ENCODE assay signal across 12 cellular contexts in the genomic region with DNA sequence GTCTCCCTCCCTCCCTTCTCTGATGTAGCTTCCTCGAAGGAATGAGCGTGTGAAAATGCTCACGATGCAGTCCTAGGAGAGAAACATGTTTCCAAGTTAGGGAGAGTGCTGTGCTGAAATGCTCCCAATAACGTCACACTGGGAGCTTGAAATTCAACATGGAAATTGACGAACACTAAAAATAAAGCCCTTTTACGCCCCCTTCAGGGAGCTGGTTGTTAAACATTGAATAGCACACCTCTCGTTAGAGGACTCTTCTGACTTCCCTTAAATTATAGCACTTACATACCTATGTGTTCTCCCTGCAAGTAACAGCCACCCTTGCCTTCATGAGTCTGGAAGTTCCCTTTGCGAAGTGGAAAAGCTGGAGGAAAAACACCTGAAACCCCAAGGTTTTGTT.
DNase-seq lines count a peak whose midpoint lies in the region; ATAC-seq and TF ChIP-seq lines count a peak whose summit lies in the region.
"Had no signal": no experiment of that assay in that cellular context is flagged by ENCODE, and none has a peak within 500 bp of the region (broad histone marks: within the 10 kb centered on the region; RNA-seq: fewer than 3 reads in every experiment).

No MANE protein-coding gene starts in this region.

- no peak overlapping the region for H3K4me3 ChIP-seq in Jurkat, Clone E6-1 (ENCODE audit: low read length)
- H3K4me3 ChIP-seq in WERI-Rb-1 (ENCODE audit: low read depth, low read length) = no peak overlapping the region

- H3K4me1 Mint-ChIP-seq in activated CD4-positive, alpha-beta T cell treated with anti-CD3 and anti-CD28 coated beads for 36 hours = no peaks in the 10 kb centered on the region
- H3K4me1 Mint-ChIP-seq: activated naive CD4-positive, alpha-beta T cell treated with anti-CD3 and anti-CD28 coated beads, Interleukin-2, amount 10 ng/mL, durations not matched to agents 7 days and 5 days had no signal

- 0 out of 2 replicates have a peak, but pooled peaks have one; percentile 27 for TF ChIP-seq CTCF in WERI-Rb-1 (IDR thresholded peaks at IDR 0.05; ENCODE audit: low read depth, low read length)

- no peak overlapping the region for H3K27ac ChIP-seq in WERI-Rb-1

- no peaks in the 10 kb centered on the region for H3K9me3 ChIP-seq in WERI-Rb-1 (ENCODE audit: severe bottlenecking)

- H3K9me3 Mint-ChIP-seq in activated CD4-positive, alpha-beta T cell treated with anti-CD3 and anti-CD28 coated beads for 36 hours (ENCODE audit: low read depth) = no peaks in the 10 kb centered on the region
- H3K9me3 Mint-ChIP-seq: natural killer cell treated with Interleukin-12 subunit alpha and Interleukin-12 subunit beta and Interleukin-15 and Interleukin-18, amount 100 ng/mL, for 72 hours had no signal

- H3K27me3 ChIP-seq in WERI-Rb-1 (ENCODE audit: insufficient read depth, low read depth, severe bottlenecking) = no peaks in the 10 kb centered on the region

- CTCF ChIA-PET in activated CD4-positive, alpha-beta T cell treated with anti-CD3 and anti-CD28 coated beads for 36 hours (lab: Charles Lee) = interaction anchor here (0.9 kb wide), 1 partner anchor 639 kb away, joined by 5 read pairs; no protein-coding TSS in a partner anchor

- H3K27ac Mint-ChIP-seq in activated CD4-positive, alpha-beta T cell treated with anti-CD3 and anti-CD28 coated beads for 36 hours = no peak overlapping the region
- H3K27ac Mint-ChIP-seq: activated naive CD4-positive, alpha-beta T cell treated with anti-CD3 and anti-CD28 coated beads, Interleukin-2, amount 10 ng/mL, durations not matched to agents 7 days and 5 days; natural killer cell treated with Interleukin-12 subunit alpha and Interleukin-12 subunit beta and Interleukin-15 and Interleukin-18, amount 100 ng/mL, for 72 hours had no signal

- no peak overlapping the region for H3K4me3 Mint-ChIP-seq in activated CD4-positive, alpha-beta T cell treated with anti-CD3 and anti-CD28 coated beads for 36 hours
- H3K4me3 Mint-ChIP-seq: activated naive CD4-positive, alpha-beta T cell treated with anti-CD3 and anti-CD28 coated beads, Interleukin-2, amount 10 ng/mL, durations not matched to agents 7 days and 5 days; natural killer cell treated with Interleukin-12 subunit alpha and Interleukin-12 subunit beta and Interleukin-15 and Interleukin-18, amount 100 ng/mL, for 72 hours had no signal

- no peaks in the 10 kb centered on the region for H3K36me3 Mint-ChIP-seq in activated CD4-positive, alpha-beta T cell treated with anti-CD3 and anti-CD28 coated beads for 36 hours (ENCODE audit: low read depth)
- H3K36me3 Mint-ChIP-seq: activated naive CD4-positive, alpha-beta T cell treated with anti-CD3 and anti-CD28 coated beads, Interleukin-2, amount 10 ng/mL, durations not matched to agents 7 days and 5 days; natural killer cell treated with Interleukin-12 subunit alpha and Interleukin-12 subunit beta and Interleukin-15 and Interleukin-18, amount 100 ng/mL, for 72 hours had no signal

- POLR2A ChIA-PET in activated CD4-positive, alpha-beta T cell treated with anti-CD3 and anti-CD28 coated beads for 36 hours (lab: Charles Lee) = no interaction called here

- DNase-seq in NCI-H2171 treated with DMSO at 0.1 percent for 48 hours (lab: John Stamatoyannopoulos, UW) (peak; percentile 15), NCI-H2171 (lab: John Stamatoyannopoulos, UW) (no peak), WERI-Rb-1 (no peak), left kidney (ENCODE audit: low read depth, low spot score) (peak; percentile 27), NCI-H1694 (lab: John Stamatoyannopoulos, UW) (no peak)
- peak; percentile 12 for DNase-seq in Jurkat, Clone E6-1 (ENCODE audit: low read depth, low spot score)
- no peak for DNase-seq in activated CD4-positive, alpha-beta T cell treated with anti-CD3 and anti-CD28 coated beads for 36 hours
- DNase-seq: activated naive CD4-positive, alpha-beta T cell treated with anti-CD3 and anti-CD28 coated beads, Interleukin-2, amount 10 ng/mL, durations not matched to agents 7 days and 5 days; left colon; T-helper 2 cell had no signal

- no peaks in the 10 kb centered on the region; the same call in 1 of the 2 replicates for H3K36me3 ChIP-seq in WERI-Rb-1

- intact Hi-C loops in activated CD4-positive, alpha-beta T cell treated with anti-CD3 and anti-CD28 coated beads for 36 hours (cut with DNase I, micrococcal nuclease) = no loop called here

- no peak for ATAC-seq in GM18517 (IDR thresholded peaks at IDR 0.05; ENCODE audit: unreplicated experiment)
- ATAC-seq in activated CD4-positive, alpha-beta T cell treated with anti-CD3 and anti-CD28 coated beads for 36 hours = no peak
- ATAC-seq: left colon; natural killer cell treated with Interleukin-12 subunit alpha and Interleukin-12 subunit beta and Interleukin-15 and Interleukin-18, amount 100 ng/mL, for 72 hours had no signal

- H3K27me3 Mint-ChIP-seq in activated CD4-positive, alpha-beta T cell treated with anti-CD3 and anti-CD28 coated beads for 36 hours = peaks cover 17% of the 10 kb centered on the region

Comparison
In these comparisons a context has a peak if more than half of its experiments do, and no peak if none do; other contexts are left out.
1. DNase-seq: peak in NCI-H2171 treated with DMSO at 0.1 percent for 48 hours (single experiment), Jurkat, Clone E6-1 (single experiment) and left kidney (single experiment); none in NCI-H2171 (single experiment), WERI-Rb-1 (single experiment), NCI-H1694 (single experiment) and activated CD4-positive, alpha-beta T cell treated with anti-CD3 and anti-CD28 coated beads for 36 hours (single experiment).